Comparison of ENCODE assay signal across 8 cellular contexts in genomic region chr3:53072653-53073552, GRCh38. TPM values are rescaled to one million over a fixed set of nuclear protein-coding genes. Genes with fewer than 3 reads are reported as not detected.
DNase-seq lines count a peak whose midpoint lies in the region; ATAC-seq and TF ChIP-seq lines count a peak whose summit lies in the region.

No MANE protein-coding gene starts in this region.

- H3K27ac Mint-ChIP-seq in activated CD4-positive, alpha-beta memory T cell treated with anti-CD3 and anti-CD28 coated beads for 36 hours: peak overlapping the region; percentile 85
- peak overlapping the region; percentile 84 for H3K27ac Mint-ChIP-seq in memory B cell

- peak overlapping the region; percentile 58 to 76 (median 66) for H3K4me3 ChIP-seq in BLaER1 treated with 17β-estradiol and CSF1 and Interleukin-3, amounts not matched to agents 10 nM and 100 nM

- peak; percentile 63 for ATAC-seq in HG03378 (IDR thresholded peaks at IDR 0.05; ENCODE audit: unreplicated experiment)
- peak; percentile 89 for ATAC-seq in memory B cell (ENCODE audit: low read depth)

- DNase-seq in NCI-H82 (lab: John Stamatoyannopoulos, UW) (peak; percentile 89), memory B cell (ENCODE audit: low spot score in 2 of 2) (peak; percentile 81 to 83)
- peak; percentile 94 for DNase-seq in activated CD4-positive, alpha-beta memory T cell treated with anti-CD3 and anti-CD28 coated beads for 36 hours
- peak; percentile 76 for DNase-seq in effector CD8-positive, alpha-beta T cell (lab: John Stamatoyannopoulos, UW)
- DNase-seq in stimulated activated CD8-positive, alpha-beta memory T cell treated with anti-CD3 and anti-CD28 coated beads, Interleukin-12 subunit alpha, Interleukin-12 subunit beta, amount 100 ng/mL, for 1 hour (ENCODE audit: low read depth): peak; percentile 73

- peak overlapping the region; percentile 91 to 100 (median 97) for H3K4me2 ChIP-seq in BLaER1 treated with 17β-estradiol and CSF1 and Interleukin-3, amounts not matched to agents 10 nM and 100 nM

- H3K4me1 Mint-ChIP-seq in activated CD4-positive, alpha-beta memory T cell treated with anti-CD3 and anti-CD28 coated beads for 36 hours (ENCODE audit: low read depth): peaks cover 12% of the 10 kb centered on the region
- peaks cover 11% of the 10 kb centered on the region for H3K4me1 Mint-ChIP-seq in memory B cell

- POLR2A ChIA-PET in activated CD4-positive, alpha-beta memory T cell treated with anti-CD3 and anti-CD28 coated beads for 36 hours (lab: Charles Lee): no interaction called here

- H3K36me3 Mint-ChIP-seq in activated CD4-positive, alpha-beta memory T cell treated with anti-CD3 and anti-CD28 coated beads for 36 hours: no peaks in the 10 kb centered on the region
- H3K36me3 Mint-ChIP-seq in memory B cell: peaks cover 3% of the 10 kb centered on the region

- H3K9ac ChIP-seq in BLaER1 treated with 17β-estradiol and CSF1 and Interleukin-3, amounts not matched to agents 10 nM and 100 nM: peak overlapping the region; percentile 69 to 82 (median 79)

- TF ChIP-seq POLR2A in GM19099 (IDR thresholded peaks at IDR 0.05; ENCODE audit: extremely low read depth, insufficient read length, low read depth): peak; percentile 40

- no peaks in the 10 kb centered on the region for H4K20me1 ChIP-seq in BLaER1 treated with 17β-estradiol and CSF1 and Interleukin-3, amounts not matched to agents 10 nM and 100 nM

- intact Hi-C loops in activated CD4-positive, alpha-beta memory T cell treated with anti-CD3 and anti-CD28 coated beads for 36 hours (cut with micrococcal nuclease): loop anchor here (1.0 to 2.0 kb wide), 4 partner anchors 30 to 331 kb away; no protein-coding TSS in a partner anchor

- CTCF ChIA-PET in activated CD4-positive, alpha-beta memory T cell treated with anti-CD3 and anti-CD28 coated beads for 36 hours (lab: Charles Lee): interaction anchor here (1.0 to 2.3 kb wide), 7 partner anchors 36 to 230 kb away, joined by 3 to 9 read pairs (median 5); no protein-coding TSS in a partner anchor

- H3K9me3 ChIP-seq in BLaER1 treated with 17β-estradiol and CSF1 and Interleukin-3, amounts not matched to agents 10 nM and 100 nM (replicated peaks in 1 of 11): no peaks in the 10 kb centered on the region

- peaks cover 19 to 52% (median 42%) of the 10 kb centered on the region in 10 experiments for H3K4me1 ChIP-seq in BLaER1 treated with 17β-estradiol and CSF1 and Interleukin-3, amounts not matched to agents 10 nM and 100 nM

- H3K27me3 Mint-ChIP-seq in activated CD4-positive, alpha-beta memory T cell treated with anti-CD3 and anti-CD28 coated beads for 36 hours: no peaks in the 10 kb centered on the region
- H3K27me3 Mint-ChIP-seq in memory B cell: no peaks in the 10 kb centered on the region

- H3K27ac ChIP-seq in BLaER1 treated with 17β-estradiol and CSF1 and Interleukin-3, amounts not matched to agents 10 nM and 100 nM: peak overlapping the region; percentile 51 to 83 (median 77)

- H3K36me3 ChIP-seq in BLaER1 treated with 17β-estradiol and CSF1 and Interleukin-3, amounts not matched to agents 10 nM and 100 nM: no peaks in the 10 kb centered on the region

- peak overlapping the region; percentile 82 for H3K4me3 Mint-ChIP-seq in activated CD4-positive, alpha-beta memory T cell treated with anti-CD3 and anti-CD28 coated beads for 36 hours
- H3K4me3 Mint-ChIP-seq in memory B cell: peak overlapping the region; percentile 92

- H3K27me3 ChIP-seq in BLaER1 treated with 17β-estradiol and CSF1 and Interleukin-3, amounts not matched to agents 10 nM and 100 nM: no peaks in the 10 kb centered on the region

- H3K9me3 Mint-ChIP-seq in activated CD4-positive, alpha-beta memory T cell treated with anti-CD3 and anti-CD28 coated beads for 36 hours: no peaks in the 10 kb centered on the region
- no peaks in the 10 kb centered on the region for H3K9me3 Mint-ChIP-seq in memory B cell

RNA-seq across cellular contexts. Expression of gene SFMBT1, which starts 27.0 kb away (rescaled TPM):
- total RNA-seq in activated CD4-positive, alpha-beta memory T cell treated with anti-CD3 and anti-CD28 coated beads for 36 hours: 10 to 100 TPM; 22.1 to 22.8 TPM

RNA-seq across cellular contexts. Expression of gene RFT1, which starts 57.3 kb away (rescaled TPM):
- 10 to 100 TPM; 35.0 to 38.2 TPM for total RNA-seq in activated CD4-positive, alpha-beta memory T cell treated with anti-CD3 and anti-CD28 coated beads for 36 hours

Comparison
In these comparisons a context has a peak if more than half of its experiments do, and no peak if none do; other contexts are left out.
1. Peak in every context shown above with its lines: DNase-seq, ATAC-seq, H3K4me3 ChIP-seq and H3K27ac ChIP-seq.